ENCODE assay signal across 1 cellular context in the genomic region with DNA sequence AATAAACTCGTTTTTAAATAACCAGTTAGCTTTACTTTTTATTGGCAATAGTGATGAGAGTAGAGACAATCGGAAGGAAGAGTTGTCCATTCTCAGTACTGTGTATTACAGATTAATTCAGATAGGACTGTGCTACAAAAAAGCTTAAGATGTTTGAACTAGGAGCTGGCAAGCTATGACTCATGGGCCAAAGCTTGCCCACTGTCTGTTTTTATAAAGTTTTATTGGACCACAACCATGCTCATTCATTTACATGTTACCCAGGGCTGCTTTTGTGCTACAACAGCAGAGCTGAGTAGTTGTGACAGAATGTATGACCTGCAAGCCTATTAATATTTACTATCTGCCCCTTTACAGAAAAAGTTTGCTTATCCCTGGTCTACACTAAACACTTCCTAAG.
TF ChIP-seq lines count a peak whose summit lies in the region.

No MANE protein-coding gene starts in this region.

TF ChIP-seq in IMR-90, 13 proteins besides CTCF, POLR2A, EP300 and RAD21 (continued from another document):
- no peak for TF ChIP-seq FOS (IDR thresholded peaks at IDR 0.05; ENCODE audit: low read depth, low read length)
- no peak for TF ChIP-seq MAZ (IDR thresholded peaks at IDR 0.05; ENCODE audit: borderline replicate concordance, low read depth, low read length)
